In genomic region chr11:36565033-36565610, GRCh38 we compare ENCODE assay signal across 13 cellular contexts. TPM values are rescaled to one million over a fixed set of nuclear protein-coding genes. Genes with fewer than 3 reads are reported as not detected.
DNase-seq lines count a peak whose midpoint lies in the region; ATAC-seq, FAIRE-seq and TF ChIP-seq lines count a peak whose summit lies in the region.
"Had no signal": no experiment of that assay in that cellular context is flagged by ENCODE, and none has a peak within 500 bp of the region (broad histone marks: within the 10 kb centered on the region; RNA-seq: fewer than 3 reads in every experiment).

No MANE protein-coding gene starts in this region.

- POLR2A ChIA-PET in MCF 10A (lab: Yijun Ruan, JAX), result interaction anchor here (0.8 kb wide), 1 partner anchor 106 kb away, joined by 3 read pairs; no protein-coding TSS in a partner anchor
- POLR2A ChIA-PET in T-cell (lab: Charles Lee), result no interaction called here

- H3K36me3 Mint-ChIP-seq in MCF 10A (ENCODE audit: insufficient read depth, unreplicated experiment) (no peaks in the 10 kb centered on the region), T-cell (no peaks in the 10 kb centered on the region)

- no peaks in the 10 kb centered on the region for H3K9me3 Mint-ChIP-seq in MCF 10A (ENCODE audit: unreplicated experiment)
- peaks cover 0 to under 1% (median 0%) of the 10 kb centered on the region in 3 donors for H3K9me3 Mint-ChIP-seq in T-cell

- H3K9me3 ChIP-seq in breast epithelium (no peaks in the 10 kb centered on the region), keratinocyte (ENCODE audit: control insufficient read depth, low read depth, low read length) (no peaks in the 10 kb centered on the region), stomach smooth muscle (ENCODE audit: control insufficient read depth in 2 of 2, low read length in 2 of 2) (no peaks in the 10 kb centered on the region), lower lobe of right lung (no peaks in the 10 kb centered on the region)
- H3K9me3 ChIP-seq: colonic mucosa, MG63 had no signal

- intact Hi-C loops in MCF 10A (cut with micrococcal nuclease), result no loop called here
- intact Hi-C loops in breast epithelium (cut with DNase I; ENCODE audit: low total_unique reads), result no loop called here
- intact Hi-C loops in lower lobe of right lung (cut with DNase I), result loop anchor here (10.0 kb wide), 1 partner anchor 110 kb away; no protein-coding TSS in a partner anchor

- H3K9me1 ChIP-seq in keratinocyte (ENCODE audit: control insufficient read depth, extremely low read depth, insufficient read depth, low read length), result no peaks in the 10 kb centered on the region

- H3K9ac ChIP-seq in keratinocyte (ENCODE audit: control insufficient read depth, extremely low read depth, insufficient read depth, low read length), result no peak overlapping the region
- peak overlapping the region in 1 of 2 donors; percentile 24 for H3K9ac ChIP-seq in stomach smooth muscle (ENCODE audit: low read length in 2 of 2)

- no peaks in the 10 kb centered on the region for H3K79me2 ChIP-seq in keratinocyte (ENCODE audit: control insufficient read depth, insufficient read depth, low read length)

- H2AFZ ChIP-seq in keratinocyte (ENCODE audit: control insufficient read depth, low read length), result no peak overlapping the region

- TF ChIP-seq POLR2A in breast epithelium (IDR thresholded peaks at IDR 0.05), result no peak

- DNase-seq in MCF 10A (ENCODE audit: unreplicated experiment) (no peak), breast epithelium (ENCODE audit: low spot score in 2 of 2) (no peak), T-cell (no peak), keratinocyte (ENCODE audit: low read depth, low spot score) (no peak), lower lobe of right lung (no peak)
- no peak for DNase-seq in stimulated activated CD4-positive, alpha-beta T cell treated with anti-CD3 and anti-CD28 coated beads, Interleukin-4, amount 100 ng/mL, for 1 hour

- no peaks in the 10 kb centered on the region for H4K20me1 ChIP-seq in keratinocyte (ENCODE audit: control insufficient read depth, extremely low read depth, insufficient read depth, low read length)

- BruUV-seq in MCF 10A (replicated peaks; lab: Mats Ljungman, UMichigan), result no TSS peak

- no peak for ATAC-seq in T-cell (replicated peaks in 1 of 4)
- no peak for ATAC-seq in activated CD4-positive, CD25-positive, alpha-beta regulatory T cell treated with anti-CD3 and anti-CD28 coated beads, Interleukin-2, amount 50 U/mL, for 24 hours
- ATAC-seq in lower lobe of right lung, result no peak

- H3K27me3 ChIP-seq in breast epithelium (no peaks in the 10 kb centered on the region), keratinocyte (ENCODE audit: control insufficient read depth, extremely low read depth, insufficient read depth, low read length) (peaks cover 6% of the 10 kb centered on the region), stomach smooth muscle (ENCODE audit: control insufficient read depth in 1 of 2, insufficient read depth in 2 of 2, low read length in 2 of 2) (no peaks in the 10 kb centered on the region), lower lobe of right lung (ENCODE audit: low read depth) (no peaks in the 10 kb centered on the region)
- H3K27me3 ChIP-seq: colonic mucosa had no signal

- TF ChIP-seq CTCF in MCF 10A (IDR thresholded peaks at IDR 0.05; ENCODE audit: unreplicated experiment) (no peak), breast epithelium (IDR thresholded peaks at IDR 0.05) (no peak), keratinocyte (optimal IDR thresholded peaks at IDR 0.05 in 1 of 3, IDR thresholded peaks at IDR 0.05 in 1 of 3, conservative IDR thresholded peaks at IDR 0.05 in 1 of 3; ENCODE audit: extremely low read depth in 1 of 3, insufficient read depth in 2 of 3, low read length in 3 of 3) (no peak), lower lobe of right lung (IDR thresholded peaks at IDR 0.05) (no peak)

- CTCF ChIA-PET in MCF 10A (lab: Yijun Ruan, JAX) (interaction anchor here (0.6 to 6.7 kb wide), 35 partner anchors 10 to 776 kb away, joined by 3 to 173 read pairs (median 5); no protein-coding TSS in a partner anchor), T-cell (lab: Charles Lee) (interaction anchor here (0.6 to 6.6 kb wide), 15 partner anchors 8 to 1457 kb away, joined by 3 to 97 read pairs (median 5); no protein-coding TSS in a partner anchor)

- H3K4me1 ChIP-seq in breast epithelium (no peaks in the 10 kb centered on the region), keratinocyte (ENCODE audit: control insufficient read depth, extremely low read depth, insufficient read depth, low read length) (no peaks in the 10 kb centered on the region), stomach smooth muscle (ENCODE audit: control insufficient read depth, insufficient read depth, low read length) (no peaks in the 10 kb centered on the region), lower lobe of right lung (no peaks in the 10 kb centered on the region)
- H3K4me1 ChIP-seq: colonic mucosa had no signal

- H3K4me3 ChIP-seq in breast epithelium (peak overlapping the region in 1 of 3 donors; percentile 57), keratinocyte (ENCODE audit: control insufficient read depth in 2 of 3, extremely low read depth in 1 of 3, insufficient read depth in 2 of 3, low read depth in 1 of 3, low read length in 3 of 3) (no peak overlapping the region), stomach smooth muscle (ENCODE audit: low read length in 2 of 2) (peak overlapping the region; percentile 54 to 75), lower lobe of right lung (no peak overlapping the region)
- H3K4me3 ChIP-seq: MG63 had no signal

- FAIRE-seq in keratinocyte (lab: Jason Lieb, UNC), result no peak

- H3K4me3 Mint-ChIP-seq in MCF 10A (ENCODE audit: unreplicated experiment) (peak overlapping the region; percentile 71), T-cell (peak overlapping the region in 2 of 3 donors; percentile 64 to 79)

- H3K27ac ChIP-seq in breast epithelium (no peak overlapping the region), keratinocyte (ENCODE audit: control insufficient read depth, insufficient read depth, low read length) (no peak overlapping the region), stomach smooth muscle (ENCODE audit: low read length) (no peak overlapping the region), lower lobe of right lung (no peak overlapping the region)
- H3K27ac ChIP-seq: colonic mucosa had no signal

- dilution Hi-C loops in keratinocyte (cut with MboI; ENCODE audit: extremely low pct_ligation_motif_present, low sequenced_read_pairs), result no loop called here

- peak overlapping the region; percentile 8 for H3K27ac Mint-ChIP-seq in MCF 10A (ENCODE audit: low read depth, unreplicated experiment)
- no peak overlapping the region for H3K27ac Mint-ChIP-seq in T-cell

- H3K36me3 ChIP-seq in breast epithelium, result no peaks in the 10 kb centered on the region
- H3K36me3 ChIP-seq in keratinocyte (ENCODE audit: control insufficient read depth in 2 of 2, extremely low read depth in 1 of 2, insufficient read depth in 2 of 2, low read length in 2 of 2), result no peaks in the 10 kb centered on the region
- no peaks in the 10 kb centered on the region for H3K36me3 ChIP-seq in stomach smooth muscle (ENCODE audit: control insufficient read depth in 2 of 2, insufficient read depth in 2 of 2, low read length in 2 of 2)
- H3K36me3 ChIP-seq in lower lobe of right lung, result no peaks in the 10 kb centered on the region
- H3K36me3 ChIP-seq: colonic mucosa, MG63 had no signal

- H3K4me2 ChIP-seq in keratinocyte (ENCODE audit: control insufficient read depth, extremely low read depth, insufficient read depth, low read depth, low read length), result peak overlapping the region; percentile 43

- H3K4me1 Mint-ChIP-seq in MCF 10A (ENCODE audit: insufficient read depth, unreplicated experiment), result no peaks in the 10 kb centered on the region
- H3K4me1 Mint-ChIP-seq in T-cell, result peaks cover 7 to 14% (median 8%) of the 10 kb centered on the region in 3 donors

- H3K27me3 Mint-ChIP-seq in MCF 10A (ENCODE audit: insufficient read depth, unreplicated experiment) (peaks cover 42% of the 10 kb centered on the region), T-cell (peaks cover 34% of the 10 kb centered on the region in 2 donors)

RNA-seq across cellular contexts. Expression of gene RAG1, which starts 2.7 kb away (rescaled TPM):
- total RNA-seq in MCF 10A (2022), result 0.16 and 0.56 TPM in 2 replicates
- total RNA-seq in breast epithelium, result 1 to 10 TPM in 2 of 3 donors, under 1 TPM in 1; 0.32 to 1.5 (median 1.3) TPM
- under 1 TPM; 0.10 to 0.67 (median 0.39) TPM for total RNA-seq in T-cell
- 0.42 to 1.3 TPM (median 1.2 TPM) in 3 replicates for polyA plus RNA-seq in keratinocyte
- polyA plus RNA-seq in keratinocyte (2011; ENCODE audit: low read depth), result 0.06 TPM
- 0.55 and 0.90 TPM in 2 replicates for polyA plus RNA-seq in keratinocyte (2011; cell fraction: cytosol; rRNA removed)
- 1.00 and 1.3 TPM in 2 replicates for polyA plus RNA-seq in keratinocyte (2011; cell fraction: nucleus; rRNA removed)
- 0.95 and 1.1 TPM in 2 replicates for polyA plus RNA-seq in keratinocyte (2012; ENCODE audit: low replicate concordance)
- 0.26 to 1.2 TPM (median 0.89 TPM) in 3 replicates for polyA minus RNA-seq in keratinocyte
- 0.38 TPM for polyA minus RNA-seq in keratinocyte (2011; cell fraction: cytosol; rRNA and poly(A)+ RNA removed)
- polyA minus RNA-seq in keratinocyte (2011; cell fraction: nucleus; rRNA and poly(A)+ RNA removed), result 0.74 and 2.4 TPM in 2 replicates
- 1.3 TPM for total RNA-seq in lower lobe of right lung

RNA-seq across cellular contexts. Expression of gene IFTAP, which starts 29.2 kb away (rescaled TPM):
- 13.1 and 18.6 TPM in 2 replicates for total RNA-seq in MCF 10A (2022)
- 10 to 100 TPM; 14.7 to 26.6 (median 25.3) TPM for total RNA-seq in breast epithelium
- total RNA-seq in T-cell, result 1 to 10 TPM in 3 of 5 donors, under 1 TPM in 2; 0.59 to 1.5 (median 1.0) TPM
- 13.0 to 22.8 TPM (median 13.5 TPM) in 3 replicates for polyA plus RNA-seq in keratinocyte
- polyA plus RNA-seq in keratinocyte (2011; ENCODE audit: low read depth), result 24.1 TPM
- polyA plus RNA-seq in keratinocyte (2011; cell fraction: cytosol; rRNA removed), result 19.4 and 40.4 TPM in 2 replicates
- polyA plus RNA-seq in keratinocyte (2011; cell fraction: nucleus; rRNA removed), result 8.5 and 11.2 TPM in 2 replicates
- polyA plus RNA-seq in keratinocyte (2012; ENCODE audit: low replicate concordance), result 14.8 and 15.3 TPM in 2 replicates
- 0.92 to 4.8 TPM (median 1.8 TPM) in 3 replicates for polyA minus RNA-seq in keratinocyte
- polyA minus RNA-seq in keratinocyte (2011; cell fraction: cytosol; rRNA and poly(A)+ RNA removed), result 4.6 TPM
- polyA minus RNA-seq in keratinocyte (2011; cell fraction: nucleus; rRNA and poly(A)+ RNA removed), result 2.0 and 2.2 TPM in 2 replicates
- 15.2 TPM for total RNA-seq in lower lobe of right lung

RNA-seq across cellular contexts. Expression of gene RAG2, which starts 32.9 kb away (rescaled TPM):
- total RNA-seq in MCF 10A (2022) (not detected in 2 replicates), breast epithelium (not detected), T-cell (not detected), lower lobe of right lung (not detected)
- polyA plus RNA-seq in keratinocyte, result not detected in 3 replicates
- polyA plus RNA-seq in keratinocyte (2011; ENCODE audit: low read depth), result not detected
- not detected in 2 replicates for polyA plus RNA-seq in keratinocyte (2011; cell fraction: cytosol; rRNA removed)
- polyA plus RNA-seq in keratinocyte (2011; cell fraction: nucleus; rRNA removed), result not detected in 2 replicates
- polyA plus RNA-seq in keratinocyte (2012; ENCODE audit: low replicate concordance), result not detected in 2 replicates
- not detected in 3 replicates for polyA minus RNA-seq in keratinocyte
- not detected for polyA minus RNA-seq in keratinocyte (2011; cell fraction: cytosol; rRNA and poly(A)+ RNA removed)
- polyA minus RNA-seq in keratinocyte (2011; cell fraction: nucleus; rRNA and poly(A)+ RNA removed), result not detected in 2 replicates
- total RNA-seq: colonic mucosa, Daoy, H7 had no signal
- polyA plus RNA-seq: adipose tissue had no signal

RNA-seq across cellular contexts. Expression of gene TRAF6, which starts 55.0 kb away (rescaled TPM):
- total RNA-seq in MCF 10A (2022) (9.2 and 12.2 TPM in 2 replicates), breast epithelium (10 to 100 TPM; 11.5 to 19.9 (median 16.8) TPM), T-cell (10 to 100 TPM; 17.3 to 26.0 (median 19.4) TPM), lower lobe of right lung (13.7 TPM)
- 12.6 to 15.1 TPM (median 12.6 TPM) in 3 replicates for polyA plus RNA-seq in keratinocyte
- polyA plus RNA-seq in keratinocyte (2011; ENCODE audit: low read depth), result 3.7 TPM
- 6.2 and 11.2 TPM in 2 replicates for polyA plus RNA-seq in keratinocyte (2011; cell fraction: cytosol; rRNA removed)
- 17.4 and 19.0 TPM in 2 replicates for polyA plus RNA-seq in keratinocyte (2011; cell fraction: nucleus; rRNA removed)
- polyA plus RNA-seq in keratinocyte (2012; ENCODE audit: low replicate concordance), result 8.9 and 9.2 TPM in 2 replicates
- 18.3 to 21.8 TPM (median 20.6 TPM) in 3 replicates for polyA minus RNA-seq in keratinocyte
- polyA minus RNA-seq in keratinocyte (2011; cell fraction: cytosol; rRNA and poly(A)+ RNA removed), result 8.8 TPM
- polyA minus RNA-seq in keratinocyte (2011; cell fraction: nucleus; rRNA and poly(A)+ RNA removed), result 14.0 and 23.5 TPM in 2 replicates

Comparison
In these comparisons a context has a peak if more than half of its experiments do, and no peak if none do; other contexts are left out.
1. H3K4me3 ChIP-seq: peak in stomach smooth muscle (2 of 2); none in keratinocyte (0 of 3) and lower lobe of right lung (single experiment).